10 cellular contexts compared by ENCODE assay signal in genomic region chr2:223093436-223093839, GRCh38. TPM values are rescaled to one million over a fixed set of nuclear protein-coding genes. Genes with fewer than 3 reads are reported as not detected.
DNase-seq lines count a peak whose midpoint lies in the region; ATAC-seq and TF ChIP-seq lines count a peak whose summit lies in the region.
"Had no signal": no experiment of that assay in that cellular context is flagged by ENCODE, and none has a peak within 500 bp of the region (broad histone marks: within the 10 kb centered on the region; RNA-seq: fewer than 3 reads in every experiment).

No MANE protein-coding gene starts in this region.

- H3K36me3 ChIP-seq in left ventricle myocardium inferior, result no peaks in the 10 kb centered on the region
- H3K36me3 ChIP-seq in testis (ENCODE audit: low read depth, missing control alignments), result no peaks in the 10 kb centered on the region
- no peaks in the 10 kb centered on the region for H3K36me3 ChIP-seq in Peyer's patch
- H3K36me3 ChIP-seq in esophagus muscularis mucosa, result no peaks in the 10 kb centered on the region

- H3K9me3 ChIP-seq in left ventricle myocardium inferior (replicated peaks) (no peaks in the 10 kb centered on the region), testis (no peaks in the 10 kb centered on the region), Peyer's patch (no peaks in the 10 kb centered on the region), esophagus muscularis mucosa (no peaks in the 10 kb centered on the region)

- no peaks in the 10 kb centered on the region for H3K27me3 ChIP-seq in left ventricle myocardium inferior (ENCODE audit: low read depth)
- no peaks in the 10 kb centered on the region for H3K27me3 ChIP-seq in testis
- H3K27me3 ChIP-seq in Peyer's patch, result no peaks in the 10 kb centered on the region
- peaks cover 0 to 3% (median 0%) of the 10 kb centered on the region in 4 donors for H3K27me3 ChIP-seq in esophagus muscularis mucosa

- H3K4me1 ChIP-seq in left ventricle myocardium inferior (peaks cover 16% of the 10 kb centered on the region), testis (no peaks in the 10 kb centered on the region), Peyer's patch (no peaks in the 10 kb centered on the region), esophagus muscularis mucosa (peaks cover 7 to 24% (median 18%) of the 10 kb centered on the region in 4 donors)

- no peak for ATAC-seq in HG03097 (IDR thresholded peaks at IDR 0.05; ENCODE audit: low FRiP score, unreplicated experiment)
- ATAC-seq: activated CD8-positive, alpha-beta memory T cell treated with anti-CD3 and anti-CD28 coated beads, Interleukin-2, amount 10 ng/mL, durations not matched to agents 7 days and 5 days had no signal

- no peak overlapping the region for H3K4me3 ChIP-seq in left ventricle myocardium inferior
- no peak overlapping the region for H3K4me3 ChIP-seq in testis
- no peak overlapping the region for H3K4me3 ChIP-seq in Peyer's patch
- H3K4me3 ChIP-seq in esophagus muscularis mucosa, result no peak overlapping the region

- intact Hi-C loops in left ventricle myocardium inferior (cut with micrococcal nuclease) (no loop called here), testis (cut with DNase I; ENCODE audit: low total_unique reads) (no loop called here), esophagus muscularis mucosa (cut with DNase I) (no loop called here)

- no peak for TF ChIP-seq EP300 in esophagus muscularis mucosa (IDR thresholded peaks at IDR 0.05)

- TF ChIP-seq POLR2A in testis (IDR thresholded peaks at IDR 0.05), result no peak
- TF ChIP-seq POLR2A in Peyer's patch (IDR thresholded peaks at IDR 0.05), result no peak
- TF ChIP-seq POLR2A in esophagus muscularis mucosa (IDR thresholded peaks at IDR 0.05; ENCODE audit: low read depth), result no peak

- DNase-seq in HS-27A (ENCODE audit: low read depth) (peak; percentile 59), T1000 (lab: John Stamatoyannopoulos, UW) (peak; percentile 74), left ventricle myocardium inferior (peak; percentile 70), testis (peak; percentile 54), midbrain (lab: John Stamatoyannopoulos, UW) (no peak), Peyer's patch (no peak), esophagus muscularis mucosa (ENCODE audit: extremely low spot score) (no peak)
- DNase-seq: activated CD8-positive, alpha-beta memory T cell treated with anti-CD3 and anti-CD28 coated beads, Interleukin-2, amount 10 ng/mL, durations not matched to agents 7 days and 5 days; Kasumi-1 had no signal

- WGBS in testis, 2 donors, result 43 to 48% methylated on average over 6 of the region's 6 CpGs
- WGBS in esophagus muscularis mucosa, result 49% methylated on average over 6 of the region's 6 CpGs

- TF ChIP-seq CTCF in left ventricle myocardium inferior (IDR thresholded peaks at IDR 0.05; ENCODE audit: borderline replicate concordance), result no peak
- TF ChIP-seq CTCF in testis (IDR thresholded peaks at IDR 0.05), result no peak
- TF ChIP-seq CTCF in Peyer's patch (IDR thresholded peaks at IDR 0.05), result no peak
- TF ChIP-seq CTCF in esophagus muscularis mucosa (IDR thresholded peaks at IDR 0.05), result no peak

- H3K27ac ChIP-seq in left ventricle myocardium inferior (replicated peaks) (peak overlapping the region; percentile 73), testis (no peak overlapping the region), Peyer's patch (no peak overlapping the region), esophagus muscularis mucosa (replicated peaks in 1 of 4) (peak overlapping the region in 2 of 4 donors; percentile 19 to 25)

RNA-seq across cellular contexts. Expression of gene KCNE4, which starts 41.4 kb away (rescaled TPM):
- total RNA-seq in left ventricle myocardium inferior, result 3.1 TPM
- total RNA-seq in testis, result 1 to 10 TPM; 2.3 to 2.5 TPM
- 3.3 TPM for polyA plus RNA-seq in testis (ENCODE audit: insufficient read depth, low read depth, low replicate concordance)
- total RNA-seq in Peyer's patch, result 1 to 10 TPM in 2 of 4 donors, under 1 TPM in 2; 0.35 to 2.5 (median 0.79) TPM
- total RNA-seq in esophagus muscularis mucosa, result 10 to 100 TPM; 11.6 to 38.1 (median 17.7) TPM
- total RNA-seq: activated CD8-positive, alpha-beta memory T cell treated with anti-CD3 and anti-CD28 coated beads, Interleukin-2, amount 10 ng/mL, durations not matched to agents 7 days and 5 days had no signal

Comparison
In these comparisons a context has a peak if more than half of its experiments do, and no peak if none do; other contexts are left out.
1. DNase-seq: peak in HS-27A (single experiment), T1000 (single experiment), left ventricle myocardium inferior (single experiment) and testis (single experiment); none in midbrain (single experiment), Peyer's patch (0 of 3) and esophagus muscularis mucosa (single experiment).